ENCODE assay signal across 18 cellular contexts in genomic region chr15:84970832-84971231, GRCh38. TPM values are rescaled to one million over a fixed set of nuclear protein-coding genes. Genes with fewer than 3 reads are reported as not detected.
DNase-seq lines count a peak whose midpoint lies in the region; ATAC-seq and TF ChIP-seq lines count a peak whose summit lies in the region.
"Had no signal": no experiment of that assay in that cellular context is flagged by ENCODE, and none has a peak within 500 bp of the region (broad histone marks: within the 10 kb centered on the region; RNA-seq: fewer than 3 reads in every experiment).

No MANE protein-coding gene starts in this region.

- POLR2A ChIA-PET in HEK293 (lab: Yijun Ruan, JAX): no interaction called here
- POLR2A ChIA-PET in RWPE1 (lab: Yijun Ruan, JAX; ENCODE audit: low non-redundant PET): no interaction called here

- H3K4me1 ChIP-seq in HEK293 (ENCODE audit: control insufficient read depth, insufficient read depth, low read length): no peaks in the 10 kb centered on the region

- ATAC-seq in activated CD8-positive, alpha-beta memory T cell treated with anti-CD3 and anti-CD28 coated beads, Interleukin-2, amount 10 ng/mL, durations not matched to agents 7 days and 5 days: no peak
- no peak for ATAC-seq in HG02759 (IDR thresholded peaks at IDR 0.05; ENCODE audit: unreplicated experiment)
- ATAC-seq: CD8-positive, alpha-beta T cell; HCT116 had no signal

- H3K4me3 Mint-ChIP-seq in activated CD8-positive, alpha-beta memory T cell treated with anti-CD3 and anti-CD28 coated beads, Interleukin-2, amount 10 ng/mL, durations not matched to agents 7 days and 5 days: no peak overlapping the region
- no peak overlapping the region for H3K4me3 Mint-ChIP-seq in neural crest cell
- H3K4me3 Mint-ChIP-seq: B cell; CD8-positive, alpha-beta T cell had no signal

- H3K27ac ChIP-seq in HEK293 (ENCODE audit: extremely low read depth, low read depth, low read length): no peak overlapping the region
- no peak overlapping the region for H3K27ac ChIP-seq in RWPE1
- H3K27ac ChIP-seq: BLaER1 treated with 17β-estradiol and CSF1 and Interleukin-3, amounts not matched to agents 10 nM and 100 nM had no signal

- CTCF ChIA-PET in activated CD8-positive, alpha-beta memory T cell treated with anti-CD3 and anti-CD28 coated beads, Interleukin-2, amount 10 ng/mL, durations not matched to agents 7 days and 5 days (lab: Charles Lee): no interaction called here
- CTCF ChIA-PET in HEK293 (lab: Yijun Ruan, JAX): interaction anchor here (0.8 to 2.5 kb wide), 3 partner anchors 16 to 198 kb away, joined by 3 to 8 read pairs (median 3); no protein-coding TSS in a partner anchor
- CTCF ChIA-PET in RWPE1 (lab: Yijun Ruan, JAX): interaction anchor here (0.8 kb wide), 1 partner anchor 15 kb away, joined by 3 read pairs; no protein-coding TSS in a partner anchor

- no peaks in the 10 kb centered on the region for H3K36me3 ChIP-seq in HEK293 (ENCODE audit: control insufficient read depth in 2 of 2, insufficient read depth in 1 of 2, low read length in 2 of 2)
- H3K36me3 ChIP-seq: BLaER1 treated with 17β-estradiol and CSF1 and Interleukin-3, amounts not matched to agents 10 nM and 100 nM had no signal

- H3K9me3 Mint-ChIP-seq in activated CD8-positive, alpha-beta memory T cell treated with anti-CD3 and anti-CD28 coated beads, Interleukin-2, amount 10 ng/mL, durations not matched to agents 7 days and 5 days (ENCODE audit: low read depth): no peaks in the 10 kb centered on the region
- peaks cover 3% of the 10 kb centered on the region for H3K9me3 Mint-ChIP-seq in neural crest cell
- H3K9me3 Mint-ChIP-seq: CD8-positive, alpha-beta T cell had no signal

- no peak overlapping the region for H3K4me3 ChIP-seq in HEK293 (ENCODE audit: low read depth, low read length)
- H3K4me3 ChIP-seq: BLaER1 treated with 17β-estradiol and CSF1 and Interleukin-3, amounts not matched to agents 10 nM and 100 nM had no signal

- no peak overlapping the region for H3K27ac Mint-ChIP-seq in activated CD8-positive, alpha-beta memory T cell treated with anti-CD3 and anti-CD28 coated beads, Interleukin-2, amount 10 ng/mL, durations not matched to agents 7 days and 5 days
- H3K27ac Mint-ChIP-seq in neural crest cell (ENCODE audit: unreplicated experiment): peak overlapping the region; percentile 4
- H3K27ac Mint-ChIP-seq: B cell; CD8-positive, alpha-beta T cell had no signal

- H3K27me3 Mint-ChIP-seq in activated CD8-positive, alpha-beta memory T cell treated with anti-CD3 and anti-CD28 coated beads, Interleukin-2, amount 10 ng/mL, durations not matched to agents 7 days and 5 days: peaks cover 7% of the 10 kb centered on the region
- no peaks in the 10 kb centered on the region for H3K27me3 Mint-ChIP-seq in neural crest cell (ENCODE audit: low read depth)

- no peaks in the 10 kb centered on the region for H3K9me3 ChIP-seq in HEK293 (ENCODE audit: control insufficient read depth, insufficient read depth, low read depth, low read length)

- no peaks in the 10 kb centered on the region for H3K4me1 Mint-ChIP-seq in activated CD8-positive, alpha-beta memory T cell treated with anti-CD3 and anti-CD28 coated beads, Interleukin-2, amount 10 ng/mL, durations not matched to agents 7 days and 5 days
- peaks cover 25% of the 10 kb centered on the region for H3K4me1 Mint-ChIP-seq in neural crest cell
- H3K4me1 Mint-ChIP-seq: B cell had no signal

- TF ChIP-seq CTCF in HEK293 (tag by site-specific recombination; IDR thresholded peaks at IDR 0.05) (no peak), neural crest cell (conservative IDR thresholded peaks at IDR 0.05) (no peak), RWPE1 (conservative IDR thresholded peaks at IDR 0.05; ENCODE audit: low read depth) (no peak)

- DNase-seq in activated CD8-positive, alpha-beta memory T cell treated with anti-CD3 and anti-CD28 coated beads, Interleukin-2, amount 10 ng/mL, durations not matched to agents 7 days and 5 days: peak; percentile 16
- DNase-seq in activated CD8-positive, alpha-beta memory T cell treated with anti-CD3 and anti-CD28 coated beads for 24 hours: no peak
- DNase-seq in islet precursor cell (peak; percentile 7), neural crest cell (ENCODE audit: low read depth, low spot score) (no peak), RWPE1 (ENCODE audit: low spot score) (no peak), AG08396 (ENCODE audit: low spot score) (no peak)
- DNase-seq: 8988T; Calu3; CD8-positive, alpha-beta T cell; DMS79 treated with DMSO at 0.1 percent for 48 hours; GF-D8; GOT3; H7 had no signal

- H3K36me3 Mint-ChIP-seq in activated CD8-positive, alpha-beta memory T cell treated with anti-CD3 and anti-CD28 coated beads, Interleukin-2, amount 10 ng/mL, durations not matched to agents 7 days and 5 days: peaks cover 3% of the 10 kb centered on the region
- no peaks in the 10 kb centered on the region for H3K36me3 Mint-ChIP-seq in neural crest cell (ENCODE audit: low read depth)
- H3K36me3 Mint-ChIP-seq: CD8-positive, alpha-beta T cell had no signal

TF ChIP-seq in HEK293, 187 proteins besides CTCF, POLR2A, EP300 and RAD21:
- TF ChIP-seq HOXA7 (CRISPR knock-in tag; IDR thresholded peaks at IDR 0.05; ENCODE audit: borderline replicate concordance): no peak
- no peak for TF ChIP-seq RBAK (tag by site-specific recombination; IDR thresholded peaks at IDR 0.05)
- peak; percentile 79 for TF ChIP-seq ZNF133 (tag by site-specific recombination; IDR thresholded peaks at IDR 0.05)
- TF ChIP-seq ZBTB20 (tag by site-specific recombination; IDR thresholded peaks at IDR 0.05): no peak
- TF ChIP-seq ZNF280C (tag by site-specific recombination; IDR thresholded peaks at IDR 0.05): no peak
- TF ChIP-seq ZNF18 (tag by site-specific recombination; IDR thresholded peaks at IDR 0.05): no peak
- TF ChIP-seq PRDM6 (tag by site-specific recombination; IDR thresholded peaks at IDR 0.05): no peak
- no peak for TF ChIP-seq GLIS1 (tag by site-specific recombination; IDR thresholded peaks at IDR 0.05)
- TF ChIP-seq ZFP69B (tag by site-specific recombination; IDR thresholded peaks at IDR 0.05): no peak

RNA-seq across cellular contexts. Expression of gene PDE8A, which starts 10.8 kb away (rescaled TPM):
- total RNA-seq in activated CD8-positive, alpha-beta memory T cell treated with anti-CD3 and anti-CD28 coated beads, Interleukin-2, amount 10 ng/mL, durations not matched to agents 7 days and 5 days: 10 to 100 TPM; 17.7 to 21.1 TPM
- total RNA-seq in neural crest cell: 7.0 and 8.6 TPM in 2 replicates

Comparison
In these comparisons a context has a peak if more than half of its experiments do, and no peak if none do; other contexts are left out.
1. DNase-seq: peak in activated CD8-positive, alpha-beta memory T cell treated with anti-CD3 and anti-CD28 coated beads, Interleukin-2, amount 10 ng/mL, durations not matched to agents 7 days and 5 days (single experiment) and islet precursor cell (single experiment); none in activated CD8-positive, alpha-beta memory T cell treated with anti-CD3 and anti-CD28 coated beads for 24 hours (single experiment), neural crest cell (single experiment), RWPE1 (single experiment) and AG08396 (single experiment).